Comparison of ENCODE assay signal across 1 cellular context in genomic region chr2:73177645-73178255, GRCh38.
TF ChIP-seq lines count a peak whose summit lies in the region.

No MANE protein-coding gene starts in this region.

TF ChIP-seq in WTC11, 78 proteins besides CTCF, POLR2A, EP300 and RAD21 (continued from another document):
- TF ChIP-seq ZNF512 (CRISPR knock-in tag; IDR thresholded peaks at IDR 0.05; ENCODE audit: borderline replicate concordance) (no peak), SP1 (CRISPR knock-in tag; conservative IDR thresholded peaks at IDR 0.05) (no peak), FOXK1 (CRISPR knock-in tag; IDR thresholded peaks at IDR 0.05) (no peak), ELF4 (CRISPR knock-in tag; IDR thresholded peaks at IDR 0.05; ENCODE audit: low read depth) (no peak), ZNF281 (CRISPR knock-in tag; IDR thresholded peaks at IDR 0.05) (no peak), CREB1 (CRISPR knock-in tag; IDR thresholded peaks at IDR 0.05) (no peak), NFATC4 (CRISPR knock-in tag; IDR thresholded peaks at IDR 0.05) (no peak), E2F5 (CRISPR knock-in tag; IDR thresholded peaks at IDR 0.05) (no peak), ZNF317 (CRISPR knock-in tag; IDR thresholded peaks at IDR 0.05; ENCODE audit: borderline replicate concordance, low read depth) (no peak), ESRRA (CRISPR knock-in tag; IDR thresholded peaks at IDR 0.05; ENCODE audit: borderline replicate concordance) (no peak), GABPB1 (CRISPR knock-in tag; IDR thresholded peaks at IDR 0.05) (no peak), FOXP1 (CRISPR knock-in tag; IDR thresholded peaks at IDR 0.05; ENCODE audit: borderline replicate concordance) (no peak)
- TF ChIP-seq, protein P1, sequence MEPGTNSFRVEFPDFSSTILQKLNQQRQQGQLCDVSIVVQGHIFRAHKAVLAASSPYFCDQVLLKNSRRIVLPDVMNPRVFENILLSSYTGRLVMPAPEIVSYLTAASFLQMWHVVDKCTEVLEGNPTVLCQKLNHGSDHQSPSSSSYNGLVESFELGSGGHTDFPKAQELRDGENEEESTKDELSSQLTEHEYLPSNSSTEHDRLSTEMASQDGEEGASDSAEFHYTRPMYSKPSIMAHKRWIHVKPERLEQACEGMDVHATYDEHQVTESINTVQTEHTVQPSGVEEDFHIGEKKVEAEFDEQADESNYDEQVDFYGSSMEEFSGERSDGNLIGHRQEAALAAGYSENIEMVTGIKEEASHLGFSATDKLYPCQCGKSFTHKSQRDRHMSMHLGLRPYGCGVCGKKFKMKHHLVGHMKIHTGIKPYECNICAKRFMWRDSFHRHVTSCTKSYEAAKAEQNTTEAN (CRISPR knock-in tag; IDR thresholded peaks at IDR 0.05): no peak
- TF ChIP-seq, protein P2, sequence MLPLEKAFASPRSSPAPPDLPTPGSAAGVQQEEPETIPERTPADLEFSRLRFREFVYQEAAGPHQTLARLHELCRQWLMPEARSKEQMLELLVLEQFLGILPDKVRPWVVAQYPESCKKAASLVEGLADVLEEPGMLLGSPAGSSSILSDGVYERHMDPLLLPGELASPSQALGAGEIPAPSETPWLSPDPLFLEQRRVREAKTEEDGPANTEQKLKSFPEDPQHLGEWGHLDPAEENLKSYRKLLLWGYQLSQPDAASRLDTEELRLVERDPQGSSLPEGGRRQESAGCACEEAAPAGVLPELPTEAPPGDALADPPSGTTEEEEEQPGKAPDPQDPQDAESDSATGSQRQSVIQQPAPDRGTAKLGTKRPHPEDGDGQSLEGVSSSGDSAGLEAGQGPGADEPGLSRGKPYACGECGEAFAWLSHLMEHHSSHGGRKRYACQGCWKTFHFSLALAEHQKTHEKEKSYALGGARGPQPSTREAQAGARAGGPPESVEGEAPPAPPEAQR (CRISPR knock-in tag; IDR thresholded peaks at IDR 0.05): no peak
